In the genomic region with DNA sequence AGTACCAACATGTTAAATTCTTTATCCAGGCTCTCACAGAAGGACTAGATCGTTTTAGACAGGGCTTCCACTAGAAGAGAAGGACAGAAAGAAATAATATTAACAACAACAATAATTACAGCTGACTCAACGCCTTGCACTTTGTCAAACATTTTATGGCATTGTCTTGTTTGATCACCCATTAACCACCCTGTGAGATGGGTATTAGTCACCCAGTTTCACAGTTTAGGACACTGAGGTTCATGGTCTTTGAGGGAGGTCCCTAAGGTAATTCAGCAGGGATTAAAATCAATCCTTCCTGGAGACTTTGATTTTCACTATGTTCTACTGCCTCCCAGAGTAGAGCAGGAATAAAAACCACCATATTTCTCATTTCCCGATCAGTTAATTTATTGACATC, we compare ENCODE assay signal across 18 cellular contexts. TPM values are rescaled to one million over a fixed set of nuclear protein-coding genes. Genes with fewer than 3 reads are reported as not detected.
DNase-seq lines count a peak whose midpoint lies in the region; ATAC-seq, FAIRE-seq and TF ChIP-seq lines count a peak whose summit lies in the region.
"Had no signal": no experiment of that assay in that cellular context is flagged by ENCODE, and none has a peak within 500 bp of the region (broad histone marks: within the 10 kb centered on the region; RNA-seq: fewer than 3 reads in every experiment).

No MANE protein-coding gene starts in this region.

- H4K8ac ChIP-seq in H1 (ENCODE audit: extremely low read depth, insufficient read depth, low read length) = no peak overlapping the region

- no peak for TF ChIP-seq EP300 in H1 (IDR thresholded peaks at IDR 0.05; ENCODE audit: borderline replicate concordance in 1 of 2, low read depth in 2 of 2, low read length in 2 of 2)

- H3K9me3 ChIP-seq in GM23248 (ENCODE audit: low read depth) = no peaks in the 10 kb centered on the region
- H3K9me3 ChIP-seq in H1 (ENCODE audit: insufficient read depth in 2 of 2, low read depth in 1 of 2, low read length in 1 of 2) = peaks cover 10 to 16% of the 10 kb centered on the region in 2 experiments; a peak in 3 of 4 replicates

- POLR2A ChIA-PET in H1 (lab: Charles Lee; ENCODE audit: partially characterized antibody) = no interaction called here

- H3K56ac ChIP-seq in H1 (replicated peaks; ENCODE audit: insufficient read length, low read depth, low read length) = no peak overlapping the region

- no peaks in the 10 kb centered on the region for H3K23me2 ChIP-seq in H1 (ENCODE audit: low read depth, low read length)

- no peaks in the 10 kb centered on the region for H3K9me2 ChIP-seq in GM23248 (ENCODE audit: insufficient read depth)

- ATAC-seq in HG03025 (IDR thresholded peaks at IDR 0.05; ENCODE audit: low FRiP score, unreplicated experiment) (no peak), GM21786 (IDR thresholded peaks at IDR 0.05; ENCODE audit: unreplicated experiment) (no peak), GM21381 (IDR thresholded peaks at IDR 0.05; ENCODE audit: unreplicated experiment) (no peak)
- ATAC-seq: activated CD8-positive, alpha-beta memory T cell treated with anti-CD3 and anti-CD28 coated beads, Interleukin-2, amount 10 ng/mL, durations not matched to agents 7 days and 5 days; SK-N-SH treated with all-trans-retinoic acid at 6 μM for 48 hours had no signal

- in situ Hi-C loops in GM23248 (cut with MboI) = no loop called here

- H4K91ac ChIP-seq in H1 (replicated peaks; ENCODE audit: insufficient read length, low read length) = no peak overlapping the region

- H3K4me3 ChIP-seq in GM23248 (no peak overlapping the region), NB4 (ENCODE audit: low read depth, low read length) (no peak overlapping the region), H1 (ENCODE audit: extremely low read depth in 1 of 4, insufficient read depth in 2 of 4, low read depth in 3 of 4, low read length in 4 of 4) (no peak overlapping the region)
- H3K4me3 ChIP-seq: cardiac muscle cell, spleen had no signal

- DNase-seq in GM23248 = peak; percentile 40
- peak; percentile 40 for DNase-seq in NB4 (ENCODE audit: low read depth)
- peak in 1 of 2 experiments; percentile 13 for DNase-seq in H1 (ENCODE audit: low read depth in 1 of 2, low spot score in 2 of 2)
- DNase-seq in lung microvascular endothelial cell (ENCODE audit: low read depth in 2 of 2) = peak; percentile 2 to 3
- no peak for DNase-seq in CD1c-positive myeloid dendritic cell (ENCODE audit: extremely low spot score)
- DNase-seq: activated CD8-positive, alpha-beta memory T cell treated with anti-CD3 and anti-CD28 coated beads, Interleukin-2, amount 10 ng/mL, durations not matched to agents 7 days and 5 days; activated naive CD4-positive, alpha-beta T cell treated with anti-CD3 and anti-CD28 coated beads for 36 hours; CD4-positive, alpha-beta T cell; KBM-7; midbrain; NCI-H2029 treated with DMSO at 0.1 percent for 48 hours; NK-92 treated with Interleukin-12 subunit alpha and Interleukin-12 subunit beta, amount 100 ng/mL, for 24 hours; spleen had no signal

- no peak overlapping the region for H3K23ac ChIP-seq in H1 (ENCODE audit: insufficient read length)

- CTCF ChIA-PET in H1 (lab: Charles Lee; ENCODE audit: partially characterized antibody) = no interaction called here

- no peak overlapping the region for H2BK120ac ChIP-seq in H1 (replicated peaks; ENCODE audit: low read depth, low read length)

- H4K20me1 ChIP-seq in GM23248 (ENCODE audit: insufficient read depth) = no peaks in the 10 kb centered on the region
- no peaks in the 10 kb centered on the region for H4K20me1 ChIP-seq in H1 (replicated peaks in 1 of 2; ENCODE audit: control insufficient read depth in 1 of 2, insufficient read depth in 2 of 2, low read length in 2 of 2)

- H3K4me1 ChIP-seq in GM23248 (ENCODE audit: insufficient read depth) (peaks cover 9% of the 10 kb centered on the region), H1 (replicated peaks in 1 of 4; ENCODE audit: control insufficient read depth in 3 of 4, insufficient read depth in 4 of 4, low read length in 3 of 4) (no peaks in the 10 kb centered on the region)
- H3K4me1 ChIP-seq: spleen had no signal

- TF ChIP-seq CTCF in NB4 (IDR thresholded peaks at IDR 0.05; ENCODE audit: low read depth, low read length) (no peak), H1 (IDR thresholded peaks at IDR 0.05; ENCODE audit: control extremely low read depth in 1 of 3, insufficient read depth in 1 of 3, low read depth in 1 of 3, low read length in 3 of 3) (no peak; a peak in 1 of 4 replicates)

- no peak overlapping the region for H2BK12ac ChIP-seq in H1 (ENCODE audit: low read depth, low read length)

- TF ChIP-seq POLR2A in NB4 (IDR thresholded peaks at IDR 0.05; ENCODE audit: extremely low read depth, insufficient read length) = no peak
- no peak for TF ChIP-seq POLR2A in H1 (IDR thresholded peaks at IDR 0.05; ENCODE audit: control extremely low read depth in 1 of 2, low read depth in 2 of 2, low read length in 2 of 2)

- H3K36me3 ChIP-seq in GM23248 (ENCODE audit: low read depth) = no peaks in the 10 kb centered on the region
- H3K36me3 ChIP-seq in H1 (ENCODE audit: control insufficient read depth in 2 of 4, insufficient read depth in 4 of 4, low read length in 3 of 4) = no peaks in the 10 kb centered on the region; a peak in 1 of 8 replicates
- H3K36me3 ChIP-seq: cardiac muscle cell, spleen had no signal

- no peak overlapping the region for H4K5ac ChIP-seq in H1 (ENCODE audit: insufficient read length, low read depth, low read length)

- peak; percentile 43 to 50 for TF ChIP-seq RAD21 in H1 (IDR thresholded peaks at IDR 0.05 in 1 of 2, conservative IDR thresholded peaks at IDR 0.05 in 1 of 2; ENCODE audit: low read depth in 2 of 2, low read length in 2 of 2)

- no peak overlapping the region for H2BK15ac ChIP-seq in H1 (ENCODE audit: low read length)

- H2AFZ ChIP-seq in GM23248 = no peak overlapping the region
- no peak overlapping the region for H2AFZ ChIP-seq in H1 (ENCODE audit: low read length)

- H3K79me2 ChIP-seq in GM23248 (ENCODE audit: insufficient read depth) (no peaks in the 10 kb centered on the region), H1 (ENCODE audit: control insufficient read depth in 1 of 2, insufficient read depth in 2 of 2, low read length in 2 of 2) (no peaks in the 10 kb centered on the region)

- WGBS in GM23248 (ENCODE audit: low coverage in 1 of 2, low lambda C conversion rate in 2 of 2, missing lambda C conversion rate in 2 of 2), 2 experiments = 37 to 38% methylated on average over 3 of the region's 3 CpGs
- WGBS in H1 (ENCODE audit: extremely low coverage in 1 of 2, insufficient coverage in 1 of 2, insufficient read length in 1 of 2, insufficient replicate concordance in 2 of 2, low coverage in 1 of 2, low lambda C conversion rate in 2 of 2, missing lambda C conversion rate in 1 of 2), 2 experiments = 61% methylated on average over 3 of the region's 3 CpGs; no CpG with 5 or more reads in 1 of the 2 experiments

- H3K4me2 ChIP-seq in GM23248 (ENCODE audit: unreplicated experiment) = no peak overlapping the region
- no peak overlapping the region for H3K4me2 ChIP-seq in H1 (ENCODE audit: insufficient read depth in 1 of 2, low read depth in 2 of 2, low read length in 2 of 2)

- no peaks in the 10 kb centered on the region for H3K79me1 ChIP-seq in H1 (ENCODE audit: low read depth, low read length)

- H2AK5ac ChIP-seq in H1 (ENCODE audit: low read depth, low read length) = no peak overlapping the region

- FAIRE-seq in H1 (lab: Jason Lieb, UNC) = no peak

- no peak overlapping the region for H2BK5ac ChIP-seq in H1 (ENCODE audit: low read depth, low read length)

- H3K4ac ChIP-seq in H1 (replicated peaks; ENCODE audit: insufficient read length, low read depth, low read length) = no peak overlapping the region

- H3K27me3 ChIP-seq in GM23248 (replicated peaks; ENCODE audit: insufficient read depth) = no peaks in the 10 kb centered on the region
- peaks cover 0 to 2% (median 0%) of the 10 kb centered on the region in 4 experiments; a peak in 3 of 7 replicates for H3K27me3 ChIP-seq in H1 (replicated peaks in 1 of 4; ENCODE audit: control insufficient read depth in 3 of 4, extremely low read depth in 1 of 4, insufficient read depth in 3 of 4, low read length in 3 of 4)
- H3K27me3 ChIP-seq: cardiac muscle cell, spleen had no signal

- H3K14ac ChIP-seq in H1 (ENCODE audit: insufficient read length) = no peak overlapping the region

- H3K9ac ChIP-seq in GM23248 (no peak overlapping the region), H1 (replicated peaks in 1 of 4; ENCODE audit: extremely low read depth in 1 of 4, low read depth in 3 of 4, low read length in 3 of 4) (no peak overlapping the region)

- H3K27ac ChIP-seq in GM23248 (no peak overlapping the region), H1 (ENCODE audit: low read depth, low read length) (no peak overlapping the region)
- H3K27ac ChIP-seq: cardiac muscle cell, spleen had no signal

- no peak overlapping the region for H2BK20ac ChIP-seq in H1 (ENCODE audit: low read length)

- peaks cover 9% of the 10 kb centered on the region; the same call in 1 of the 2 replicates for H3F3A ChIP-seq in GM23248 (ENCODE audit: insufficient read depth)

- H3K18ac ChIP-seq in H1 (ENCODE audit: extremely low read depth, low read length) = no peak overlapping the region

TF ChIP-seq in H1, 55 proteins besides CTCF, POLR2A, EP300 and RAD21 (continues in another document):
- TF ChIP-seq POLR2AphosphoS5 (IDR thresholded peaks at IDR 0.05; ENCODE audit: low read depth, low read length) = peak; percentile 81
- TF ChIP-seq RBBP5 (IDR thresholded peaks at IDR 0.05; ENCODE audit: borderline replicate concordance, low read depth, low read length) = no peak
- peak; percentile 54; the same call in 1 of the 2 replicates for TF ChIP-seq JUND (IDR thresholded peaks at IDR 0.05; ENCODE audit: low read length)
- peak; percentile 76; the same call in 1 of the 2 replicates for TF ChIP-seq TCF12 (IDR thresholded peaks at IDR 0.05; ENCODE audit: low read depth, low read length)
- peak; percentile 89 for TF ChIP-seq NANOG (IDR thresholded peaks at IDR 0.05; ENCODE audit: insufficient read depth, low read depth, low read length, poor library complexity, severe bottlenecking)
- TF ChIP-seq JUN (IDR thresholded peaks at IDR 0.05; ENCODE audit: low read depth, low read length) = peak; percentile 54; the same call in 1 of the 2 replicates

RNA-seq across cellular contexts. Expression of gene BNC2, which starts 51.4 kb away (rescaled TPM):
- total RNA-seq in GM23248 (2014; rRNA removed; shearing (Covaris generic)) = 18.5 and 18.6 TPM in 2 replicates
- polyA plus RNA-seq in GM23248 (2016; fragmentation: Nextera tagmentation; extraction: Ambion mirVana) (13.8 and 15.1 TPM in 2 replicates), H1 (2011; rRNA removed) (11.3 and 16.0 TPM in 2 replicates)
- 26.8 and 28.1 TPM in 2 replicates for total RNA-seq in H1 (2021; fragmentation: NEBNext Ultra II Directional; extraction: Animal tissue kit (Norgen Biotek cat#: 25700))
- polyA plus RNA-seq in H1 (2011; cell fraction: cytosol; rRNA removed) = 15.0 TPM
- 24.5 TPM for polyA plus RNA-seq in H1 (2011; cell fraction: nucleus; rRNA removed)
- 13.5 to 21.7 TPM (median 16.4 TPM) in 4 replicates for polyA plus RNA-seq in H1 (2012, experiment 1 of 2)
- polyA plus RNA-seq in H1 (2012, experiment 2 of 2) = 0.97 TPM
- polyA plus RNA-seq in H1 (2013, experiment 1 of 2) = 3.9 TPM
- 3.4 TPM for polyA plus RNA-seq in H1 (2013, experiment 2 of 2)
- 100 and 146 TPM in 2 replicates for polyA minus RNA-seq in H1 (2011; rRNA and poly(A)+ RNA removed)
- 19.4 TPM for polyA minus RNA-seq in H1 (2011; cell fraction: cytosol; rRNA and poly(A)+ RNA removed)
- polyA minus RNA-seq in H1 (2011; cell fraction: nucleus; rRNA and poly(A)+ RNA removed) = 85.0 TPM
- total RNA-seq in lung microvascular endothelial cell = 3.4 and 6.5 TPM in 2 replicates
- total RNA-seq: activated CD8-positive, alpha-beta memory T cell treated with anti-CD3 and anti-CD28 coated beads, Interleukin-2, amount 10 ng/mL, durations not matched to agents 7 days and 5 days; activated naive CD4-positive, alpha-beta T cell treated with anti-CD3 and anti-CD28 coated beads for 36 hours; CD4-positive, alpha-beta T cell had no signal
